Comparison of ENCODE assay signal across 8 cellular contexts in genomic region chr19:9673912-9674668, GRCh38. TPM values are rescaled to one million over a fixed set of nuclear protein-coding genes. Genes with fewer than 3 reads are reported as not detected.
DNase-seq lines count a peak whose midpoint lies in the region; ATAC-seq and TF ChIP-seq lines count a peak whose summit lies in the region.

No MANE protein-coding gene starts in this region.

- H3K9ac ChIP-seq in endodermal cell (ENCODE audit: extremely low read depth, low read length, poor library complexity, severe bottlenecking), result peak overlapping the region; percentile 89

- H3K36me3 Mint-ChIP-seq in endodermal cell (ENCODE audit: low read depth), result peaks cover 37% of the 10 kb centered on the region

- H3K36me3 ChIP-seq in cardiac muscle cell (peaks cover 5% of the 10 kb centered on the region), endodermal cell (ENCODE audit: control insufficient read depth, insufficient read depth, low read length) (peaks cover 33% of the 10 kb centered on the region), neuron (ENCODE audit: insufficient read depth, low read length) (peaks cover 17% of the 10 kb centered on the region)

- H3K27me3 ChIP-seq in cardiac muscle cell (no peaks in the 10 kb centered on the region), endodermal cell (ENCODE audit: control insufficient read depth, insufficient read depth, low read length, poor library complexity, severe bottlenecking) (no peaks in the 10 kb centered on the region), neuron (ENCODE audit: insufficient read depth, low read length) (no peaks in the 10 kb centered on the region)

- H3K27me3 Mint-ChIP-seq in endodermal cell (ENCODE audit: insufficient read depth), result peaks cover 2% of the 10 kb centered on the region

- peaks cover 76% of the 10 kb centered on the region for H3K9me3 Mint-ChIP-seq in endodermal cell

- no peaks in the 10 kb centered on the region for H3K4me1 Mint-ChIP-seq in endodermal cell

- peak overlapping the region; percentile 99 for H3K27ac ChIP-seq in cardiac muscle cell
- peak overlapping the region; percentile 97 for H3K27ac ChIP-seq in endodermal cell (ENCODE audit: low read depth, low read length)

- peak overlapping the region; percentile 27 for H2AFZ ChIP-seq in neuron (ENCODE audit: low read depth, low read length)

- peak overlapping the region; percentile 99 for H3K27ac Mint-ChIP-seq in endodermal cell

- H3K9me3 ChIP-seq in cardiac muscle cell (ENCODE audit: low read depth) (no peaks in the 10 kb centered on the region), endodermal cell (ENCODE audit: control insufficient read depth, low read length) (peaks cover 55% of the 10 kb centered on the region), neuron (ENCODE audit: low read length) (peaks cover 26% of the 10 kb centered on the region)

- intact Hi-C loops in cardiac septum (cut with DNase I), result loop anchor here (2.0 kb wide), 1 partner anchor 95 kb away; the partner anchor contains the start of gene ZNF846

- no peak for TF ChIP-seq CTCF in cardiac muscle cell (IDR thresholded peaks at IDR 0.05; ENCODE audit: low read depth, low read length)
- TF ChIP-seq CTCF in endodermal cell (conservative IDR thresholded peaks at IDR 0.05), result no peak

- DNase-seq in cardiac muscle cell (ENCODE audit: low read depth in 1 of 2, low spot score in 1 of 2) (no peak), cardiac septum (ENCODE audit: low spot score) (no peak), endodermal cell (no peak), NCI-H187 treated with DMSO at 0.1 percent for 48 hours (lab: John Stamatoyannopoulos, UW) (no peak), foreskin melanocyte (no peak), SKM-1 (lab: John Stamatoyannopoulos, UW; ENCODE audit: unreplicated experiment) (no peak)

- 33 to 58% methylated on average over 6 to 15 of the region's 15 CpGs for WGBS in endodermal cell (ENCODE audit: insufficient coverage in 1 of 2, insufficient read length in 1 of 2), 2 experiments

- peak; percentile 82 to 84 for ATAC-seq in activated CD4-positive, CD25-positive, alpha-beta regulatory T cell treated with anti-CD3 and anti-CD28 coated beads, Interleukin-2, amount 50 U/mL, for 24 hours

- H3K4me3 ChIP-seq in cardiac muscle cell, result peak overlapping the region; percentile 69
- H3K4me3 ChIP-seq in endodermal cell (ENCODE audit: low read length), result peak overlapping the region; percentile 99
- peak overlapping the region; percentile 66 for H3K4me3 ChIP-seq in neuron (ENCODE audit: low read length)

- no peaks in the 10 kb centered on the region for H3K4me1 ChIP-seq in cardiac muscle cell (ENCODE audit: low read depth)
- no peaks in the 10 kb centered on the region for H3K4me1 ChIP-seq in endodermal cell (ENCODE audit: control insufficient read depth, insufficient read depth, low read length)
- H3K4me1 ChIP-seq in neuron (ENCODE audit: insufficient read depth, low read length), result peaks cover 4% of the 10 kb centered on the region

- H3K4me3 Mint-ChIP-seq in endodermal cell, result peak overlapping the region; percentile 87

RNA-seq across cellular contexts. Expression of gene ZNF562, which starts 0.8 kb away (rescaled TPM):
- total RNA-seq in cardiac muscle cell (15.2 and 22.2 TPM in 2 replicates), cardiac septum (21.9 TPM), endodermal cell (10 to 100 TPM in 1 of 2 donors, 1 to 10 TPM in 1; 1.9 to 15.5 TPM)
- 6.3 and 6.9 TPM in 2 replicates for polyA plus RNA-seq in cardiac muscle cell
- 24.7 TPM for polyA plus RNA-seq in endodermal cell (2013, experiment 1 of 2)
- 23.8 TPM for polyA plus RNA-seq in endodermal cell (2013, experiment 2 of 2)

RNA-seq across cellular contexts. Expression of gene ZNF561, which starts 53.1 kb away (rescaled TPM):
- total RNA-seq in cardiac muscle cell (28.6 and 35.4 TPM in 2 replicates), cardiac septum (27.4 TPM), endodermal cell (10 to 100 TPM; 51.0 to 57.2 TPM)
- 28.2 and 32.0 TPM in 2 replicates for polyA plus RNA-seq in cardiac muscle cell
- 47.1 TPM for polyA plus RNA-seq in endodermal cell (2013, experiment 1 of 2)
- polyA plus RNA-seq in endodermal cell (2013, experiment 2 of 2), result 40.5 TPM
